ENCODE assay signal across 17 cellular contexts in genomic region chr11:61957028-61957770, GRCh38. TPM values are rescaled to one million over a fixed set of nuclear protein-coding genes. Genes with fewer than 3 reads are reported as not detected.
A peak's percentile ranks its signal among the peaks of the same experiment; 100 is the strongest.
DNase-seq lines count a peak whose midpoint lies in the region; ATAC-seq and TF ChIP-seq lines count a peak whose summit lies in the region.
"Had no signal": no experiment of that assay in that cellular context is flagged by ENCODE, and none has a peak within 500 bp of the region (broad histone marks: within the 10 kb centered on the region; RNA-seq: fewer than 3 reads in every experiment).

No MANE protein-coding gene starts in this region.

- peaks cover 8% of the 10 kb centered on the region for H3K4me1 Mint-ChIP-seq in activated CD8-positive, alpha-beta T cell treated with anti-CD3 and anti-CD28 coated beads, Interleukin-2, amount 10 ng/mL, durations not matched to agents 7 days and 5 days (ENCODE audit: low read depth)
- peaks cover 2% of the 10 kb centered on the region for H3K4me1 Mint-ChIP-seq in activated CD8-positive, alpha-beta T cell treated with anti-CD3 and anti-CD28 coated beads for 36 hours (ENCODE audit: low read depth)

- peaks cover 10% of the 10 kb centered on the region for H3K27me3 ChIP-seq in lower lobe of right lung (ENCODE audit: low read depth)

- H3K9me3 Mint-ChIP-seq in activated CD8-positive, alpha-beta T cell treated with anti-CD3 and anti-CD28 coated beads, Interleukin-2, amount 10 ng/mL, durations not matched to agents 7 days and 5 days (ENCODE audit: insufficient read depth), result no peaks in the 10 kb centered on the region
- H3K9me3 Mint-ChIP-seq in activated CD8-positive, alpha-beta T cell treated with anti-CD3 and anti-CD28 coated beads for 36 hours, result no peaks in the 10 kb centered on the region

- H3K4me1 ChIP-seq in lower lobe of right lung, result peaks cover 43% of the 10 kb centered on the region

- POLR2A ChIA-PET in activated CD8-positive, alpha-beta T cell treated with anti-CD3 and anti-CD28 coated beads, Interleukin-2, amount 10 ng/mL, durations not matched to agents 7 days and 5 days (lab: Charles Lee), result interaction anchor here (2.0 kb wide), 1 partner anchor 10 kb away, joined by 5 read pairs; the partner anchor contains the start of gene FTH1
- POLR2A ChIA-PET in activated CD8-positive, alpha-beta T cell treated with anti-CD3 and anti-CD28 coated beads for 36 hours (lab: Charles Lee), result interaction anchor here (1.0 kb wide), 1 partner anchor 64 kb away, joined by 3 read pairs; no protein-coding TSS in a partner anchor

- CTCF ChIA-PET in activated CD8-positive, alpha-beta T cell treated with anti-CD3 and anti-CD28 coated beads, Interleukin-2, amount 10 ng/mL, durations not matched to agents 7 days and 5 days (lab: Charles Lee), result interaction anchor here (1.1 kb wide), 1 partner anchor 125 kb away, joined by 4 read pairs; no protein-coding TSS in a partner anchor
- CTCF ChIA-PET in activated CD8-positive, alpha-beta T cell treated with anti-CD3 and anti-CD28 coated beads for 36 hours (lab: Charles Lee), result interaction anchor here (1.1 to 1.6 kb wide), 3 partner anchors 9 to 151 kb away, joined by 3 to 6 read pairs (median 4); no protein-coding TSS in a partner anchor

- peaks cover 22% of the 10 kb centered on the region for H3K27me3 Mint-ChIP-seq in activated CD8-positive, alpha-beta T cell treated with anti-CD3 and anti-CD28 coated beads, Interleukin-2, amount 10 ng/mL, durations not matched to agents 7 days and 5 days (ENCODE audit: low read depth)
- peaks cover 26% of the 10 kb centered on the region for H3K27me3 Mint-ChIP-seq in activated CD8-positive, alpha-beta T cell treated with anti-CD3 and anti-CD28 coated beads for 36 hours

- intact Hi-C loops in activated CD8-positive, alpha-beta T cell treated with anti-CD3 and anti-CD28 coated beads for 36 hours (cut with micrococcal nuclease), result no loop called here
- intact Hi-C loops in lower lobe of right lung (cut with DNase I), result no loop called here

- no peak for ATAC-seq in activated CD8-positive, alpha-beta T cell treated with anti-CD3 and anti-CD28 coated beads, Interleukin-2, amount 10 ng/mL, durations not matched to agents 7 days and 5 days
- ATAC-seq in activated CD8-positive, alpha-beta T cell treated with anti-CD3 and anti-CD28 coated beads for 36 hours, result no peak
- ATAC-seq in lower lobe of right lung (no peak), HG02852 (IDR thresholded peaks at IDR 0.05; ENCODE audit: unreplicated experiment) (no peak), HG03565 (IDR thresholded peaks at IDR 0.05; ENCODE audit: unreplicated experiment) (no peak)
- ATAC-seq: Panc1, Right ventricle myocardium inferior had no signal

- H3K9me3 ChIP-seq in lower lobe of right lung, result no peaks in the 10 kb centered on the region
- H3K9me3 ChIP-seq: SK-N-SH had no signal

- H3K4me3 ChIP-seq in lower lobe of right lung, result peak overlapping the region; percentile 57

- DNase-seq in activated CD8-positive, alpha-beta T cell treated with anti-CD3 and anti-CD28 coated beads, Interleukin-2, amount 10 ng/mL, durations not matched to agents 7 days and 5 days, result peak; percentile 18
- no peak for DNase-seq in activated CD8-positive, alpha-beta T cell treated with anti-CD3 and anti-CD28 coated beads for 36 hours
- DNase-seq in GM03348 (ENCODE audit: low spot score), result peak; percentile 0
- no peak for DNase-seq in lower lobe of right lung
- no peak for DNase-seq in GM10266 (ENCODE audit: extremely low spot score)
- DNase-seq: NCI-H1105, NCI-H1694 treated with DMSO at 0.1 percent for 48 hours, NCI-H446, NCI-H82, SK-N-SH had no signal

- no peak overlapping the region for H3K27ac Mint-ChIP-seq in activated CD8-positive, alpha-beta T cell treated with anti-CD3 and anti-CD28 coated beads, Interleukin-2, amount 10 ng/mL, durations not matched to agents 7 days and 5 days
- H3K27ac Mint-ChIP-seq in activated CD8-positive, alpha-beta T cell treated with anti-CD3 and anti-CD28 coated beads for 36 hours, result no peak overlapping the region

- TF ChIP-seq CTCF in activated CD8-positive, alpha-beta T cell treated with anti-CD3 and anti-CD28 coated beads for 36 hours (IDR thresholded peaks at IDR 0.05), result no peak
- no peak for TF ChIP-seq CTCF in lower lobe of right lung (IDR thresholded peaks at IDR 0.05)
- no peak for TF ChIP-seq CTCF in GM10266 (IDR thresholded peaks at IDR 0.05; ENCODE audit: control insufficient read depth, insufficient read depth, low read depth, missing control alignments)

- no peaks in the 10 kb centered on the region for H3K36me3 Mint-ChIP-seq in activated CD8-positive, alpha-beta T cell treated with anti-CD3 and anti-CD28 coated beads, Interleukin-2, amount 10 ng/mL, durations not matched to agents 7 days and 5 days (ENCODE audit: low read depth)
- H3K36me3 Mint-ChIP-seq in activated CD8-positive, alpha-beta T cell treated with anti-CD3 and anti-CD28 coated beads for 36 hours (ENCODE audit: low read depth), result no peaks in the 10 kb centered on the region

- H3K36me3 ChIP-seq in lower lobe of right lung, result peaks cover 13% of the 10 kb centered on the region

- H3K4me3 Mint-ChIP-seq in activated CD8-positive, alpha-beta T cell treated with anti-CD3 and anti-CD28 coated beads, Interleukin-2, amount 10 ng/mL, durations not matched to agents 7 days and 5 days, result no peak overlapping the region
- no peak overlapping the region for H3K4me3 Mint-ChIP-seq in activated CD8-positive, alpha-beta T cell treated with anti-CD3 and anti-CD28 coated beads for 36 hours

- H3K27ac ChIP-seq in lower lobe of right lung (no peak overlapping the region), temporal lobe (ENCODE audit: low read depth, low read length) (peak overlapping the region; percentile 44)
- H3K27ac ChIP-seq: C4-2B, KMS-11 had no signal

RNA-seq across cellular contexts. Expression of gene BEST1, which starts 7.0 kb away (rescaled TPM):
- not detected for total RNA-seq in activated CD8-positive, alpha-beta T cell treated with anti-CD3 and anti-CD28 coated beads, Interleukin-2, amount 10 ng/mL, durations not matched to agents 7 days and 5 days
- total RNA-seq in activated CD8-positive, alpha-beta T cell treated with anti-CD3 and anti-CD28 coated beads for 36 hours, result under 1 TPM; 0.61 to 0.83 TPM
- total RNA-seq in lower lobe of right lung, result 14.1 TPM
- total RNA-seq in temporal lobe, result 0.49 TPM

RNA-seq across cellular contexts. Expression of gene FTH1, which starts 10.2 kb away (rescaled TPM):
- total RNA-seq in activated CD8-positive, alpha-beta T cell treated with anti-CD3 and anti-CD28 coated beads, Interleukin-2, amount 10 ng/mL, durations not matched to agents 7 days and 5 days, result 100 to 1,000 TPM; 709 to 727 TPM
- total RNA-seq in activated CD8-positive, alpha-beta T cell treated with anti-CD3 and anti-CD28 coated beads for 36 hours, result 100 to 1,000 TPM; 700 to 729 TPM
- total RNA-seq in lower lobe of right lung (4,616 TPM), temporal lobe (649 TPM)

RNA-seq across cellular contexts. Expression of gene RAB3IL1, which starts 39.8 kb away (rescaled TPM):
- total RNA-seq in activated CD8-positive, alpha-beta T cell treated with anti-CD3 and anti-CD28 coated beads, Interleukin-2, amount 10 ng/mL, durations not matched to agents 7 days and 5 days, result not detected
- not detected for total RNA-seq in activated CD8-positive, alpha-beta T cell treated with anti-CD3 and anti-CD28 coated beads for 36 hours
- total RNA-seq in lower lobe of right lung, result 11.4 TPM
- 3.7 TPM for total RNA-seq in temporal lobe

Comparison
In these comparisons a context has a peak if more than half of its experiments do, and no peak if none do; other contexts are left out.
1. DNase-seq: peak in activated CD8-positive, alpha-beta T cell treated with anti-CD3 and anti-CD28 coated beads, Interleukin-2, amount 10 ng/mL, durations not matched to agents 7 days and 5 days (single experiment) and GM03348 (single experiment); none in activated CD8-positive, alpha-beta T cell treated with anti-CD3 and anti-CD28 coated beads for 36 hours (single experiment), lower lobe of right lung (single experiment) and GM10266 (single experiment).